In genomic region chr21:36989699-36990507, GRCh38 we compare ENCODE assay signal across 8 cellular contexts. TPM values are rescaled to one million over a fixed set of nuclear protein-coding genes. Genes with fewer than 3 reads are reported as not detected.
DNase-seq lines count a peak whose midpoint lies in the region; ATAC-seq and TF ChIP-seq lines count a peak whose summit lies in the region.

No MANE protein-coding gene starts in this region.

- peak overlapping the region; percentile 81 for H3K4me3 Mint-ChIP-seq in activated T-cell treated with anti-CD3 and anti-CD28 coated beads, Interleukin-2, amount 50 U/mL, for 4 hours

- H3K36me3 ChIP-seq in DND-41 (ENCODE audit: insufficient read depth, low read length) (no peaks in the 10 kb centered on the region), PC-9 (ENCODE audit: low read depth) (no peaks in the 10 kb centered on the region), esophagus (ENCODE audit: control insufficient read depth in 2 of 2, insufficient read depth in 2 of 2, low read length in 1 of 2) (no peaks in the 10 kb centered on the region), muscle layer of duodenum (ENCODE audit: control insufficient read depth in 1 of 2, insufficient read depth in 2 of 2, low read length in 2 of 2) (peaks cover 0 to 3% of the 10 kb centered on the region in 2 donors)

- WGBS in esophagus, 2 donors, result 2 to 3% methylated on average over 65 to 97 of the region's 97 CpGs

- no TSS peak for BruUV-seq in PC-9 (replicated peaks; lab: Mats Ljungman, UMichigan)

- H3K27me3 Mint-ChIP-seq in activated T-cell treated with anti-CD3 and anti-CD28 coated beads, Interleukin-2, amount 50 U/mL, for 4 hours (ENCODE audit: low read depth), result no peaks in the 10 kb centered on the region

- DNase-seq in DND-41 (peak; percentile 90), KBM-7 (peak; percentile 91), PC-9 (peak; percentile 63 to 91)
- DNase-seq in activated T-cell treated with anti-CD3 and anti-CD28 coated beads, Interleukin-2, amount 50 U/mL, for 4 hours, result peak; percentile 85
- DNase-seq in stimulated activated CD8-positive, alpha-beta memory T cell treated with anti-CD3 and anti-CD28 coated beads, Interleukin-7, amount 100 ng/mL, for 24 hours (ENCODE audit: low read depth), result peak; percentile 70

- TF ChIP-seq CTCF in DND-41 (IDR thresholded peaks at IDR 0.05; ENCODE audit: borderline replicate concordance, extremely low read depth, low read length, poor library complexity, severe bottlenecking) (peak; percentile 83), PC-9 (conservative IDR thresholded peaks at IDR 0.05) (peak; percentile 69)

- H3K9me3 Mint-ChIP-seq in activated T-cell treated with anti-CD3 and anti-CD28 coated beads, Interleukin-2, amount 50 U/mL, for 4 hours, result no peaks in the 10 kb centered on the region

- peak; percentile 92 for ATAC-seq in DND-41 (ENCODE audit: insufficient read depth, low read depth)
- peak; percentile 92 for ATAC-seq in GM21723 (IDR thresholded peaks at IDR 0.05; ENCODE audit: unreplicated experiment)
- ATAC-seq in activated T-cell treated with anti-CD3 and anti-CD28 coated beads, Interleukin-2, amount 50 U/mL, for 4 hours, result peak; percentile 90 to 91

- CTCF ChIA-PET in PC-9 (lab: Charles Lee), result interaction anchor here (0.6 to 1.0 kb wide), 4 partner anchors 13 to 560 kb away, joined by 3 to 10 read pairs (median 7); no protein-coding TSS in a partner anchor

- no peaks in the 10 kb centered on the region; the same call in 1 of the 2 replicates for H3K79me2 ChIP-seq in DND-41 (ENCODE audit: insufficient read depth, low read length)
- no peaks in the 10 kb centered on the region for H3K79me2 ChIP-seq in PC-9 (ENCODE audit: low read depth)

- H3K4me2 ChIP-seq in DND-41 (ENCODE audit: insufficient read depth, low read length) (peak overlapping the region; percentile 92), PC-9 (peak overlapping the region; percentile 71)

- H3K27ac ChIP-seq in DND-41 (ENCODE audit: low read length) (peak overlapping the region; percentile 86), PC-9 (peak overlapping the region; percentile 51), esophagus (ENCODE audit: low read depth in 2 of 2, low read length in 1 of 2) (peak overlapping the region; percentile 94 to 95), muscle layer of duodenum (ENCODE audit: low read length) (no peak overlapping the region)

- peaks cover 30% of the 10 kb centered on the region for H3K4me1 Mint-ChIP-seq in activated T-cell treated with anti-CD3 and anti-CD28 coated beads, Interleukin-2, amount 50 U/mL, for 4 hours (ENCODE audit: low read depth)

- no peaks in the 10 kb centered on the region for H3K36me3 Mint-ChIP-seq in activated T-cell treated with anti-CD3 and anti-CD28 coated beads, Interleukin-2, amount 50 U/mL, for 4 hours (ENCODE audit: insufficient read depth)

- intact Hi-C loops in PC-9 (cut with micrococcal nuclease; ENCODE audit: unreplicated experiment), result loop anchor here (2.0 kb wide), 1 partner anchor 23 kb away; the partner anchor contains the start of gene HLCS

- H3K9me3 ChIP-seq in DND-41 (ENCODE audit: insufficient read depth, low read length, severe bottlenecking) (no peaks in the 10 kb centered on the region), PC-9 (ENCODE audit: insufficient read depth, low read depth) (no peaks in the 10 kb centered on the region), esophagus (ENCODE audit: control insufficient read depth in 2 of 2, insufficient read depth in 1 of 2, low read depth in 1 of 2, low read length in 1 of 2) (no peaks in the 10 kb centered on the region), muscle layer of duodenum (ENCODE audit: control insufficient read depth in 1 of 2, low read length in 2 of 2) (no peaks in the 10 kb centered on the region)

- peak overlapping the region; percentile 82 for H3K9ac ChIP-seq in DND-41 (ENCODE audit: low read depth, low read length)

- H2AFZ ChIP-seq in DND-41 (ENCODE audit: low read depth, low read length) (peak overlapping the region; percentile 100), PC-9 (peak overlapping the region; percentile 90)

- H3K9me2 ChIP-seq in PC-9 (ENCODE audit: insufficient read depth), result no peaks in the 10 kb centered on the region

- in situ Hi-C loops in KBM-7 (cut with MboI; ENCODE audit: low pct_unique_long_range_greater_than_20kb, low sequenced_read_pairs), result no loop called here

- no peaks in the 10 kb centered on the region for H4K20me1 ChIP-seq in DND-41 (ENCODE audit: insufficient read depth, low read length)
- no peaks in the 10 kb centered on the region for H4K20me1 ChIP-seq in PC-9 (ENCODE audit: insufficient read depth)

- H3K27me3 ChIP-seq in DND-41 (ENCODE audit: insufficient read depth, low read length, poor library complexity) (no peaks in the 10 kb centered on the region), PC-9 (ENCODE audit: insufficient read depth, low read depth) (no peaks in the 10 kb centered on the region), esophagus (ENCODE audit: control insufficient read depth in 1 of 2, insufficient read depth in 2 of 2, low read length in 2 of 2) (no peaks in the 10 kb centered on the region), muscle layer of duodenum (ENCODE audit: low read depth, low read length) (no peaks in the 10 kb centered on the region)

- H3K4me1 ChIP-seq in DND-41 (ENCODE audit: insufficient read depth, low read length) (peaks cover 17% of the 10 kb centered on the region), PC-9 (replicated peaks; ENCODE audit: insufficient read depth) (peaks cover 14% of the 10 kb centered on the region; the same call in 1 of the 2 replicates), esophagus (ENCODE audit: control insufficient read depth in 2 of 2, insufficient read depth in 2 of 2, low read length in 1 of 2) (peaks cover 0 to 5% of the 10 kb centered on the region in 2 donors), muscle layer of duodenum (ENCODE audit: control insufficient read depth in 1 of 2, insufficient read depth in 2 of 2, low read length in 2 of 2) (no peaks in the 10 kb centered on the region)

- H3K4me3 ChIP-seq in DND-41 (ENCODE audit: low read depth in 1 of 2, low read length in 2 of 2) (peak overlapping the region; percentile 45 to 66), PC-9 (peak overlapping the region; percentile 60), esophagus (ENCODE audit: low read depth in 1 of 2, low read length in 2 of 2) (peak overlapping the region; percentile 58 to 63), muscle layer of duodenum (ENCODE audit: low read depth in 1 of 2, low read length in 2 of 2) (peak overlapping the region; percentile 16 to 64)

- H3F3A ChIP-seq in PC-9 (ENCODE audit: insufficient read depth, low read depth), result peaks cover 6% of the 10 kb centered on the region; the same call in 1 of the 2 replicates

- POLR2A ChIA-PET in PC-9 (lab: Charles Lee; ENCODE audit: unreplicated experiment), result interaction anchor here (0.6 kb wide), 1 partner anchor 847 kb away, joined by 3 read pairs; no protein-coding TSS in a partner anchor

RNA-seq across cellular contexts. Expression of gene RIPPLY3, which starts 16.6 kb away (rescaled TPM):
- 0.17 TPM in 1 of 2 replicates, not detected in the other for total RNA-seq in PC-9 (2021)
- total RNA-seq in activated T-cell treated with anti-CD3 and anti-CD28 coated beads, Interleukin-2, amount 50 U/mL, for 4 hours, result not detected
- 1 to 10 TPM in 1 of 2 donors, under 1 TPM in 1; 0.49 to 1.0 TPM for polyA plus RNA-seq in esophagus

RNA-seq across cellular contexts. Expression of gene HLCS, which starts 23.4 kb away (rescaled TPM):
- total RNA-seq in PC-9 (2021), result 21.6 and 22.1 TPM in 2 replicates
- total RNA-seq in activated T-cell treated with anti-CD3 and anti-CD28 coated beads, Interleukin-2, amount 50 U/mL, for 4 hours, result 1 to 10 TPM; 7.1 to 8.6 (median 8.3) TPM
- 1 to 10 TPM; 3.9 to 4.8 TPM for polyA plus RNA-seq in esophagus
